ENCODE assay signal across 24 cellular contexts in genomic region chr7:50486512-50486911, GRCh38.
"Had no signal": no experiment of that assay in that cellular context is flagged by ENCODE, and none has a peak within 500 bp of the region (broad histone marks: within the 10 kb centered on the region; RNA-seq: fewer than 3 reads in every experiment).

No MANE protein-coding gene starts in this region.

- H3K4me1 Mint-ChIP-seq: IgD-negative memory B cell had no signal

- H3K4me3 ChIP-seq: SJSA1, SK-N-MC had no signal

- H3K27ac Mint-ChIP-seq: IgD-negative memory B cell had no signal

- H3K27ac ChIP-seq: HL-60, SJSA1, SK-N-MC had no signal

- H3K36me3 ChIP-seq: SJSA1 had no signal

- H3K36me3 Mint-ChIP-seq: IgD-negative memory B cell had no signal

- H3K4me1 ChIP-seq: SJSA1 had no signal

- H3K4me3 Mint-ChIP-seq: IgD-negative memory B cell had no signal

- DNase-seq: KBM-7, MV-4-11, NCI-H1048, NCI-H1105, NCI-H1417, NCI-H1436 treated with DMSO at 0.1 percent for 48 hours, NCI-H1694, NCI-H187 treated with DMSO at 0.1 percent for 48 hours, NCI-H2029 treated with DMSO at 0.1 percent for 48 hours, NCI-H2171 treated with DMSO at 0.1 percent for 48 hours, NCI-H345, NCI-H446 treated with DMSO at 0.1 percent for 48 hours, NCI-H510A treated with DMSO at 0.1 percent for 48 hours, NCI-H526, NCI-H82, Right ventricle myocardium superior, RPMI8226, SIG-M5 had no signal

- FAIRE-seq: HTR-8/SVneo, RCC 7860 had no signal

- H3K9me3 ChIP-seq: SJSA1 had no signal
